1 cellular context compared by ENCODE assay signal in genomic region chr1:201614262-201615015, GRCh38.
TF ChIP-seq lines count a peak whose summit lies in the region.

No MANE protein-coding gene starts in this region.

TF ChIP-seq in K562, 482 proteins besides CTCF, POLR2A, EP300 and RAD21 (continued from another document):
- TF ChIP-seq, protein P1, sequence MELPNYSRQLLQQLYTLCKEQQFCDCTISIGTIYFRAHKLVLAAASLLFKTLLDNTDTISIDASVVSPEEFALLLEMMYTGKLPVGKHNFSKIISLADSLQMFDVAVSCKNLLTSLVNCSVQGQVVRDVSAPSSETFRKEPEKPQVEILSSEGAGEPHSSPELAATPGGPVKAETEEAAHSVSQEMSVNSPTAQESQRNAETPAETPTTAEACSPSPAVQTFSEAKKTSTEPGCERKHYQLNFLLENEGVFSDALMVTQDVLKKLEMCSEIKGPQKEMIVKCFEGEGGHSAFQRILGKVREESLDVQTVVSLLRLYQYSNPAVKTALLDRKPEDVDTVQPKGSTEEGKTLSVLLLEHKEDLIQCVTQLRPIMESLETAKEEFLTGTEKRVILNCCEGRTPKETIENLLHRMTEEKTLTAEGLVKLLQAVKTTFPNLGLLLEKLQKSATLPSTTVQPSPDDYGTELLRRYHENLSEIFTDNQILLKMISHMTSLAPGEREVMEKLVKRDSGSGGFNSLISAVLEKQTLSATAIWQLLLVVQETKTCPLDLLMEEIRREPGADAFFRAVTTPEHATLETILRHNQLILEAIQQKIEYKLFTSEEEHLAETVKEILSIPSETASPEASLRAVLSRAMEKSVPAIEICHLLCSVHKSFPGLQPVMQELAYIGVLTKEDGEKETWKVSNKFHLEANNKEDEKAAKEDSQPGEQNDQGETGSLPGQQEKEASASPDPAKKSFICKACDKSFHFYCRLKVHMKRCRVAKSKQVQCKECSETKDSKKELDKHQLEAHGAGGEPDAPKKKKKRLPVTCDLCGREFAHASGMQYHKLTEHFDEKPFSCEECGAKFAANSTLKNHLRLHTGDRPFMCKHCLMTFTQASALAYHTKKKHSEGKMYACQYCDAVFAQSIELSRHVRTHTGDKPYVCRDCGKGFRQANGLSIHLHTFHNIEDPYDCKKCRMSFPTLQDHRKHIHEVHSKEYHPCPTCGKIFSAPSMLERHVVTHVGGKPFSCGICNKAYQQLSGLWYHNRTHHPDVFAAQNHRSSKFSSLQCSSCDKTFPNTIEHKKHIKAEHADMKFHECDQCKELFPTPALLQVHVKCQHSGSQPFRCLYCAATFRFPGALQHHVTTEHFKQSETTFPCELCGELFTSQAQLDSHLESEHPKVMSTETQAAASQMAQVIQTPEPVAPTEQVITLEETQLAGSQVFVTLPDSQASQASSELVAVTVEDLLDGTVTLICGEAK (IDR thresholded peaks at IDR 0.05), result 0 out of 2 replicates have a peak, but pooled peaks have one; percentile 38
- TF ChIP-seq, protein P1 (CRISPR knock-in tag; IDR thresholded peaks at IDR 0.05), result no peak
- TF ChIP-seq NBN (IDR thresholded peaks at IDR 0.05; ENCODE audit: low read depth), result no peak
- TF ChIP-seq ZFPM2 (CRISPR knock-in tag; IDR thresholded peaks at IDR 0.05), result no peak
- TF ChIP-seq, protein P2, sequence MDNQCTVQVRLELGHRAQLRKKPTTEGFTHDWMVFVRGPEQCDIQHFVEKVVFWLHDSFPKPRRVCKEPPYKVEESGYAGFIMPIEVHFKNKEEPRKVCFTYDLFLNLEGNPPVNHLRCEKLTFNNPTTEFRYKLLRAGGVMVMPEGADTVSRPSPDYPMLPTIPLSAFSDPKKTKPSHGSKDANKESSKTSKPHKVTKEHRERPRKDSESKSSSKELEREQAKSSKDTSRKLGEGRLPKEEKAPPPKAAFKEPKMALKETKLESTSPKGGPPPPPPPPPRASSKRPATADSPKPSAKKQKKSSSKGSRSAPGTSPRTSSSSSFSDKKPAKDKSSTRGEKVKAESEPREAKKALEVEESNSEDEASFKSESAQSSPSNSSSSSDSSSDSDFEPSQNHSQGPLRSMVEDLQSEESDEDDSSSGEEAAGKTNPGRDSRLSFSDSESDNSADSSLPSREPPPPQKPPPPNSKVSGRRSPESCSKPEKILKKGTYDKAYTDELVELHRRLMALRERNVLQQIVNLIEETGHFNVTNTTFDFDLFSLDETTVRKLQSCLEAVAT (IDR thresholded peaks at IDR 0.05), result no peak
- peak; percentile 32; the same call in 1 of the 2 replicates for TF ChIP-seq ZNF232 (CRISPR knock-in tag; IDR thresholded peaks at IDR 0.05)
- TF ChIP-seq, protein P3, sequence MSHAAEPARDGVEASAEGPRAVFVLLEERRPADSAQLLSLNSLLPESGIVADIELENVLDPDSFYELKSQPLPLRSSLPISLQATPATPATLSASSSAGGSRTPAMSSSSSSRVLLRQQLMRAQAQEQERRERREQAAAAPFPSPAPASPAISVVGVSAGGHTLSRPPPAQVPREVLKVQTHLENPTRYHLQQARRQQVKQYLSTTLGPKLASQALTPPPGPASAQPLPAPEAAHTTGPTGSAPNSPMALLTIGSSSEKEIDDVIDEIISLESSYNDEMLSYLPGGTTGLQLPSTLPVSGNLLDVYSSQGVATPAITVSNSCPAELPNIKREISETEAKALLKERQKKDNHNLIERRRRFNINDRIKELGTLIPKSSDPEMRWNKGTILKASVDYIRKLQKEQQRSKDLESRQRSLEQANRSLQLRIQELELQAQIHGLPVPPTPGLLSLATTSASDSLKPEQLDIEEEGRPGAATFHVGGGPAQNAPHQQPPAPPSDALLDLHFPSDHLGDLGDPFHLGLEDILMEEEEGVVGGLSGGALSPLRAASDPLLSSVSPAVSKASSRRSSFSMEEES (CRISPR knock-in tag; IDR thresholded peaks at IDR 0.05), result no peak
- TF ChIP-seq STAG1 (CRISPR knock-in tag; IDR thresholded peaks at IDR 0.05; ENCODE audit: borderline replicate concordance), result no peak
- no peak for TF ChIP-seq RUNX1 (IDR thresholded peaks at IDR 0.05; ENCODE audit: low read depth)
- 0 out of 2 replicates have a peak, but pooled peaks have one; percentile 21 for TF ChIP-seq SMAD3 (CRISPR knock-in tag; conservative IDR thresholded peaks at IDR 0.05)
- TF ChIP-seq DMBX1 (CRISPR knock-in tag; IDR thresholded peaks at IDR 0.05; ENCODE audit: borderline replicate concordance), result peak; percentile 55; the same call in 1 of the 2 replicates
- TF ChIP-seq, protein P4, sequence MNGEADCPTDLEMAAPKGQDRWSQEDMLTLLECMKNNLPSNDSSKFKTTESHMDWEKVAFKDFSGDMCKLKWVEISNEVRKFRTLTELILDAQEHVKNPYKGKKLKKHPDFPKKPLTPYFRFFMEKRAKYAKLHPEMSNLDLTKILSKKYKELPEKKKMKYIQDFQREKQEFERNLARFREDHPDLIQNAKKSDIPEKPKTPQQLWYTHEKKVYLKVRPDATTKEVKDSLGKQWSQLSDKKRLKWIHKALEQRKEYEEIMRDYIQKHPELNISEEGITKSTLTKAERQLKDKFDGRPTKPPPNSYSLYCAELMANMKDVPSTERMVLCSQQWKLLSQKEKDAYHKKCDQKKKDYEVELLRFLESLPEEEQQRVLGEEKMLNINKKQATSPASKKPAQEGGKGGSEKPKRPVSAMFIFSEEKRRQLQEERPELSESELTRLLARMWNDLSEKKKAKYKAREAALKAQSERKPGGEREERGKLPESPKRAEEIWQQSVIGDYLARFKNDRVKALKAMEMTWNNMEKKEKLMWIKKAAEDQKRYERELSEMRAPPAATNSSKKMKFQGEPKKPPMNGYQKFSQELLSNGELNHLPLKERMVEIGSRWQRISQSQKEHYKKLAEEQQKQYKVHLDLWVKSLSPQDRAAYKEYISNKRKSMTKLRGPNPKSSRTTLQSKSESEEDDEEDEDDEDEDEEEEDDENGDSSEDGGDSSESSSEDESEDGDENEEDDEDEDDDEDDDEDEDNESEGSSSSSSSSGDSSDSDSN (IDR thresholded peaks at IDR 0.05; ENCODE audit: borderline replicate concordance in 1 of 2, low read depth in 2 of 2, low read length in 2 of 2), result peak; percentile 36 to 70; a peak in 2 of 4 replicates
- TF ChIP-seq ZNF655 (CRISPR knock-in tag; IDR thresholded peaks at IDR 0.05), result no peak
- peak; percentile 73 for TF ChIP-seq ZNF134 (CRISPR knock-in tag; conservative IDR thresholded peaks at IDR 0.05)
- TF ChIP-seq MIER1 (IDR thresholded peaks at IDR 0.05; ENCODE audit: low read depth), result peak; percentile 95
- TF ChIP-seq HMGN3 (IDR thresholded peaks at IDR 0.05; ENCODE audit: borderline replicate concordance, extremely low read depth, insufficient read length, low read depth, low read length), result peak; percentile 45
- peak; percentile 34; the same call in 1 of the 2 replicates for TF ChIP-seq CTBP1 (IDR thresholded peaks at IDR 0.05; ENCODE audit: borderline replicate concordance)
- no peak for TF ChIP-seq ZKSCAN8 (CRISPR knock-in tag; IDR thresholded peaks at IDR 0.05)
- TF ChIP-seq MCM3 (IDR thresholded peaks at IDR 0.05), result no peak
- no peak for TF ChIP-seq SAFB2 (IDR thresholded peaks at IDR 0.05; ENCODE audit: borderline replicate concordance, low read depth, low read length, severe bottlenecking)
- TF ChIP-seq CXXC5 (CRISPR knock-in tag; IDR thresholded peaks at IDR 0.05), result peak; percentile 47
- TF ChIP-seq, protein P5, sequence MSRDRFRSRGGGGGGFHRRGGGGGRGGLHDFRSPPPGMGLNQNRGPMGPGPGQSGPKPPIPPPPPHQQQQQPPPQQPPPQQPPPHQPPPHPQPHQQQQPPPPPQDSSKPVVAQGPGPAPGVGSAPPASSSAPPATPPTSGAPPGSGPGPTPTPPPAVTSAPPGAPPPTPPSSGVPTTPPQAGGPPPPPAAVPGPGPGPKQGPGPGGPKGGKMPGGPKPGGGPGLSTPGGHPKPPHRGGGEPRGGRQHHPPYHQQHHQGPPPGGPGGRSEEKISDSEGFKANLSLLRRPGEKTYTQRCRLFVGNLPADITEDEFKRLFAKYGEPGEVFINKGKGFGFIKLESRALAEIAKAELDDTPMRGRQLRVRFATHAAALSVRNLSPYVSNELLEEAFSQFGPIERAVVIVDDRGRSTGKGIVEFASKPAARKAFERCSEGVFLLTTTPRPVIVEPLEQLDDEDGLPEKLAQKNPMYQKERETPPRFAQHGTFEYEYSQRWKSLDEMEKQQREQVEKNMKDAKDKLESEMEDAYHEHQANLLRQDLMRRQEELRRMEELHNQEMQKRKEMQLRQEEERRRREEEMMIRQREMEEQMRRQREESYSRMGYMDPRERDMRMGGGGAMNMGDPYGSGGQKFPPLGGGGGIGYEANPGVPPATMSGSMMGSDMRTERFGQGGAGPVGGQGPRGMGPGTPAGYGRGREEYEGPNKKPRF (IDR thresholded peaks at IDR 0.05; ENCODE audit: low read depth, low read length), result no peak
- no peak for TF ChIP-seq SAFB (IDR thresholded peaks at IDR 0.05; ENCODE audit: borderline replicate concordance, low read depth, low read length)
- TF ChIP-seq CREM (IDR thresholded peaks at IDR 0.05; ENCODE audit: low read depth), result peak; percentile 46; the same call in 1 of the 2 replicates
- no peak for TF ChIP-seq ZNF507 (tag; conservative IDR thresholded peaks at IDR 0.05)
- no peak for TF ChIP-seq ZNF316 (IDR thresholded peaks at IDR 0.05)
- TF ChIP-seq XRCC3 (IDR thresholded peaks at IDR 0.05), result no peak
- TF ChIP-seq PHB2 (IDR thresholded peaks at IDR 0.05; ENCODE audit: low read depth), result no peak
